8 cellular contexts compared by ENCODE assay signal in the genomic region with DNA sequence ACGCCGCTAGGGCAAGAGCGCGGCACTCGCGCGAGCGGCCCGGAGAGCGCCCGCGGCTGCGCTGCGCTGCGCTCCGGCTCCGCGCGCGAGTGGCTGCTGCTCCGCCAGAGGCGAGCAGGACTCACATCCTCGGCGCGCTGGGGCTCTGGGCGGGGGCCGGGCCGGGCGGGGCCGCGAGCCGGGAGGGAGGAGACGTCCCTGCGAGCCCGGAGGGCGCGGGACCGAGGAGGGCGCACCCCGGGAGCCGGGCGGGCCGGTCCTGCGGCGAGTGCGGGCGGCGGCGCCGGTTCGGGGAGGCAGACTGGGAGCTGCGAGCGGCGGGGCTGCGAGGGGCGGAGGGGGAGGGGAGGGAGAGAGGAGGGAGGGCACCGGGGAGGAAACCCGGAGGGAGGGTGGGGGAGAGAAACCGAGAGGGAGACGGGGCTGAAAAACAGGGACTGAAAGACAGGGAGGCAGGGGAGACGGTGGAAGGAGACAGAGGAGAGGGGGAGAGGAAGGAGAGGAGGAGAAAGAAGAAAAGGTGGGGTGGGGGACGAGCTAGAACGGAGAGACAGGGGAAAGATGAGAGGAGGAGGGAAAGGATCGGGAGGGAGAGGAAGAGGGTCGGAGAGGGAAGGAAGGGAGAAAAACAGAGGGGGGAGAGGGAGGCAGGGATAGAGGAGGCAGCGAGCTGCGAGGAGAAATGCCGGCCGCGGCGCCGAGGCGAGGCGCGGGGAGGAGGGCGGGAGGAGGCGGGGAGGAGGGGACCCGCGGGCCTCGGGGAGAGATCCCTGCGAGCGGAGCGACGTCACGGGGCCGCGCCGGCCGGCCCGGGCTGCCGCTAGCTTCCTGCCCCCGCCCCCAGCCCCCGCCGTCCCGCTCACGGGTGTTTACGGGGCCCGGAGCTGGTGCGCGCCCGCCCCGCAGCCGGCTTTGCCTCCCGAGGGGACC. TPM values are rescaled to one million over a fixed set of nuclear protein-coding genes. Genes with fewer than 3 reads are reported as not detected.
DNase-seq lines count a peak whose midpoint lies in the region; ATAC-seq and TF ChIP-seq lines count a peak whose summit lies in the region.

A gene (minus strand): TSS at position 684 of the 930 bp plus-strand sequence. CDS start 831 bp downstream, outside the sequence.

- peak; percentile 45 to 82 (median 78) for DNase-seq in NCI-H1417 (lab: John Stamatoyannopoulos, UW)
- DNase-seq in NCI-H1417 treated with DMSO at 0.1 percent for 48 hours (lab: John Stamatoyannopoulos, UW) = no peak
- peak; percentile 69 to 70 for DNase-seq in SJCRH30
- peak; percentile 54 for DNase-seq in activated naive CD8-positive, alpha-beta T cell treated with anti-CD3 and anti-CD28 coated beads for 36 hours
- DNase-seq in head of caudate nucleus = peak; percentile 63 to 95 (median 88)
- peak; percentile 53 for DNase-seq in neuronal stem cell (ENCODE audit: low spot score)
- DNase-seq in type B pancreatic cell (ENCODE audit: extremely low spot score, unreplicated experiment) = peak; percentile 78

- peaks cover 76% of the 10 kb centered on the region for H3K27me3 Mint-ChIP-seq in activated naive CD8-positive, alpha-beta T cell treated with anti-CD3 and anti-CD28 coated beads for 36 hours
- peaks cover 70% of the 10 kb centered on the region for H3K27me3 Mint-ChIP-seq in type B pancreatic cell

- peak within 1 kb of the TSS; percentile 83 for H3K4me3 Mint-ChIP-seq in activated naive CD8-positive, alpha-beta T cell treated with anti-CD3 and anti-CD28 coated beads for 36 hours
- peak within 1 kb of the TSS; percentile 95 for H3K4me3 Mint-ChIP-seq in type B pancreatic cell

- peaks cover 10% of the 10 kb centered on the region; the same call in 1 of the 2 replicates for H3K4me1 ChIP-seq in SJCRH30
- H3K4me1 ChIP-seq in neuronal stem cell (ENCODE audit: control insufficient read depth in 2 of 2, insufficient read depth in 1 of 2, low read depth in 1 of 2, low read length in 2 of 2) = peaks cover 20 to 21% of the 10 kb centered on the region in 2 donors

- no peak within 1 kb of the TSS for H4K8ac ChIP-seq in neuronal stem cell (ENCODE audit: low read depth, low read length)

- H3K36me3 Mint-ChIP-seq in activated naive CD8-positive, alpha-beta T cell treated with anti-CD3 and anti-CD28 coated beads for 36 hours = no peaks in the 10 kb centered on the region
- H3K36me3 Mint-ChIP-seq in type B pancreatic cell = no peaks in the 10 kb centered on the region

- peak within 1 kb of the TSS; percentile 95 for H3K4ac ChIP-seq in neuronal stem cell (ENCODE audit: low read length)

- H3K4me3 ChIP-seq in SJCRH30 (peak within 1 kb of the TSS; percentile 78), neuronal stem cell (ENCODE audit: low read length in 2 of 2) (peak within 1 kb of the TSS; percentile 63 to 92)

- peaks cover 6% of the 10 kb centered on the region for H3K79me1 ChIP-seq in neuronal stem cell (ENCODE audit: low read depth, low read length)

- H4K91ac ChIP-seq in neuronal stem cell (ENCODE audit: low read depth, low read length, poor library complexity) = peak within 1 kb of the TSS; percentile 68

- H2BK12ac ChIP-seq in neuronal stem cell (ENCODE audit: low read length) = no peak within 1 kb of the TSS

- ATAC-seq in HG03354 (IDR thresholded peaks at IDR 0.05; ENCODE audit: poor library complexity, severe bottlenecking, unreplicated experiment) = no peak

- H2AFZ ChIP-seq in neuronal stem cell (ENCODE audit: low read length) = peak within 1 kb of the TSS; percentile 97

- H3K4me1 Mint-ChIP-seq in activated naive CD8-positive, alpha-beta T cell treated with anti-CD3 and anti-CD28 coated beads for 36 hours = peaks cover 8% of the 10 kb centered on the region
- H3K4me1 Mint-ChIP-seq in type B pancreatic cell (ENCODE audit: unreplicated experiment) = peaks cover 12% of the 10 kb centered on the region

- intact Hi-C loops in head of caudate nucleus (cut with DNase I) = loop anchor here (5.0 kb wide), 1 partner anchor 263 kb away; no protein-coding TSS in a partner anchor

- H3K27ac ChIP-seq in SJCRH30 = peak within 1 kb of the TSS; percentile 38; the same call in 1 of the 2 replicates
- peak within 1 kb of the TSS; percentile 98 for H3K27ac ChIP-seq in neuronal stem cell (replicated peaks; ENCODE audit: low read length)

- H2BK120ac ChIP-seq in neuronal stem cell (ENCODE audit: low read depth, low read length) = peak within 1 kb of the TSS; percentile 84

- peak within 1 kb of the TSS; percentile 98 for H2BK15ac ChIP-seq in neuronal stem cell (ENCODE audit: low read length)

- H3K23ac ChIP-seq in neuronal stem cell (ENCODE audit: low read depth, low read length, poor library complexity) = peak within 1 kb of the TSS; percentile 80

- H3K18ac ChIP-seq in neuronal stem cell (ENCODE audit: low read length) = peak within 1 kb of the TSS; percentile 100

- H3K9me3 ChIP-seq in SJCRH30 (replicated peaks) (no peaks in the 10 kb centered on the region), neuronal stem cell (replicated peaks in 1 of 2; ENCODE audit: control insufficient read depth in 2 of 2, insufficient read depth in 1 of 2, low read depth in 1 of 2, low read length in 2 of 2) (no peaks in the 10 kb centered on the region)

- TF ChIP-seq CTCF in type B pancreatic cell (conservative IDR thresholded peaks at IDR 0.05) = no peak

- H3K27me3 ChIP-seq in SJCRH30 (peaks cover 21% of the 10 kb centered on the region), neuronal stem cell (ENCODE audit: control insufficient read depth in 3 of 3, insufficient read depth in 3 of 3, low read depth in 1 of 3, low read length in 3 of 3) (peaks cover 0 to 39% (median 6%) of the 10 kb centered on the region in 3 experiments)

- no CpG with 5 or more reads among the region's 104 CpGs for WGBS in neuronal stem cell (ENCODE audit: extremely low coverage in 2 of 2, insufficient read length in 2 of 2, insufficient replicate concordance in 1 of 2), 2 donors

- no peak within 1 kb of the TSS for H3K27ac Mint-ChIP-seq in activated naive CD8-positive, alpha-beta T cell treated with anti-CD3 and anti-CD28 coated beads for 36 hours
- H3K27ac Mint-ChIP-seq in type B pancreatic cell = peak within 1 kb of the TSS; percentile 91

- H2AK5ac ChIP-seq in neuronal stem cell (ENCODE audit: low read depth, low read length) = peak within 1 kb of the TSS; percentile 81

- no peaks in the 10 kb centered on the region for H3K36me3 ChIP-seq in SJCRH30
- H3K36me3 ChIP-seq in neuronal stem cell (replicated peaks in 1 of 2; ENCODE audit: control insufficient read depth in 2 of 2, insufficient read depth in 2 of 2, low read length in 2 of 2) = no peaks in the 10 kb centered on the region

- H3K4me2 ChIP-seq in neuronal stem cell (ENCODE audit: insufficient read depth, low read length, poor library complexity, severe bottlenecking) = peak within 1 kb of the TSS; percentile 83

- H2BK5ac ChIP-seq in neuronal stem cell (ENCODE audit: low read length) = peak within 1 kb of the TSS; percentile 96

- no peaks in the 10 kb centered on the region for H3K9me3 Mint-ChIP-seq in activated naive CD8-positive, alpha-beta T cell treated with anti-CD3 and anti-CD28 coated beads for 36 hours
- no peaks in the 10 kb centered on the region for H3K9me3 Mint-ChIP-seq in type B pancreatic cell

- peak within 1 kb of the TSS; percentile 98 for H3K9ac ChIP-seq in neuronal stem cell (ENCODE audit: low read depth, low read length, poor library complexity)

- H3K14ac ChIP-seq in neuronal stem cell (ENCODE audit: low read length) = peak within 1 kb of the TSS; percentile 100

RNA-seq across cellular contexts. Expression of the gene that starts here (rescaled TPM):
- 4.7 and 6.2 TPM in 2 replicates for total RNA-seq in SJCRH30 (2014; rRNA removed; shearing (Covaris generic))
- under 1 TPM; 0.25 to 0.52 TPM for total RNA-seq in activated naive CD8-positive, alpha-beta T cell treated with anti-CD3 and anti-CD28 coated beads for 36 hours
- polyA plus RNA-seq in neuronal stem cell (2013, experiment 1 of 2) = 61.9 TPM
- polyA plus RNA-seq in neuronal stem cell (2013, experiment 2 of 2) = 63.1 TPM
- 28.9 and 43.0 TPM in 2 replicates for total RNA-seq in type B pancreatic cell (ENCODE audit: low replicate concordance)

Comparison
In these comparisons a context has a peak if more than half of its experiments do, and no peak if none do; other contexts are left out.
1. Peak in DNase-seq in activated naive CD8-positive, alpha-beta T cell treated with anti-CD3 and anti-CD28 coated beads for 36 hours; RNA of the gene not detected or under 1 TPM.